Comparison of ENCODE assay signal across 1 cellular context in genomic region chr5:134458234-134458633, GRCh38.
TF ChIP-seq lines count a peak whose summit lies in the region.

No MANE protein-coding gene starts in this region.

TF ChIP-seq in HepG2, 621 proteins besides CTCF, POLR2A, EP300 and RAD21 (continued from another document):
- TF ChIP-seq, protein P1, sequence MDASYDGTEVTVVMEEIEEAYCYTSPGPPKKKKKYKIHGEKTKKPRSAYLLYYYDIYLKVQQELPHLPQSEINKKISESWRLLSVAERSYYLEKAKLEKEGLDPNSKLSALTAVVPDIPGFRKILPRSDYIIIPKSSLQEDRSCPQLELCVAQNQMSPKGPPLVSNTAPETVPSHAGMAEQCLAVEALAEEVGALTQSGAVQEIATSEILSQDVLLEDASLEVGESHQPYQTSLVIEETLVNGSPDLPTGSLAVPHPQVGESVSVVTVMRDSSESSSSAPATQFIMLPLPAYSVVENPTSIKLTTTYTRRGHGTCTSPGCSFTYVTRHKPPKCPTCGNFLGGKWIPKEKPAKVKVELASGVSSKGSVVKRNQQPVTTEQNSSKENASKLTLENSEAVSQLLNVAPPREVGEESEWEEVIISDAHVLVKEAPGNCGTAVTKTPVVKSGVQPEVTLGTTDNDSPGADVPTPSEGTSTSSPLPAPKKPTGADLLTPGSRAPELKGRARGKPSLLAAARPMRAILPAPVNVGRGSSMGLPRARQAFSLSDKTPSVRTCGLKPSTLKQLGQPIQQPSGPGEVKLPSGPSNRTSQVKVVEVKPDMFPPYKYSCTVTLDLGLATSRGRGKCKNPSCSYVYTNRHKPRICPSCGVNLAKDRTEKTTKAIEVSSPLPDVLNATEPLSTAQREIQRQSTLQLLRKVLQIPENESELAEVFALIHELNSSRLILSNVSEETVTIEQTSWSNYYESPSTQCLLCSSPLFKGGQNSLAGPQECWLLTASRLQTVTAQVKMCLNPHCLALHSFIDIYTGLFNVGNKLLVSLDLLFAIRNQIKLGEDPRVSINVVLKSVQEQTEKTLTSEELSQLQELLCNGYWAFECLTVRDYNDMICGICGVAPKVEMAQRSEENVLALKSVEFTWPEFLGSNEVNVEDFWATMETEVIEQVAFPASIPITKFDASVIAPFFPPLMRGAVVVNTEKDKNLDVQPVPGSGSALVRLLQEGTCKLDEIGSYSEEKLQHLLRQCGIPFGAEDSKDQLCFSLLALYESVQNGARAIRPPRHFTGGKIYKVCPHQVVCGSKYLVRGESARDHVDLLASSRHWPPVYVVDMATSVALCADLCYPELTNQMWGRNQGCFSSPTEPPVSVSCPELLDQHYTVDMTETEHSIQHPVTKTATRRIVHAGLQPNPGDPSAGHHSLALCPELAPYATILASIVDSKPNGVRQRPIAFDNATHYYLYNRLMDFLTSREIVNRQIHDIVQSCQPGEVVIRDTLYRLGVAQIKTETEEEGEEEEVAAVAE (CRISPR knock-in tag; IDR thresholded peaks at IDR 0.05; ENCODE audit: borderline replicate concordance) = no peak
- no peak for TF ChIP-seq TEAD3 (CRISPR knock-in tag; optimal IDR thresholded peaks at IDR 0.05; ENCODE audit: borderline replicate concordance)
- no peak for TF ChIP-seq MYNN (CRISPR knock-in tag; IDR thresholded peaks at IDR 0.05; ENCODE audit: low read depth)
- no peak for TF ChIP-seq ZNF879 (CRISPR knock-in tag; IDR thresholded peaks at IDR 0.05)
- no peak for TF ChIP-seq ELK4 (CRISPR knock-in tag; IDR thresholded peaks at IDR 0.05; ENCODE audit: borderline replicate concordance)
- no peak for TF ChIP-seq ZNF652 (CRISPR knock-in tag; IDR thresholded peaks at IDR 0.05; ENCODE audit: borderline replicate concordance, low read depth)
- TF ChIP-seq ZBTB42 (CRISPR knock-in tag; IDR thresholded peaks at IDR 0.05) = no peak
- no peak for TF ChIP-seq ZUFSP (CRISPR knock-in tag; IDR thresholded peaks at IDR 0.05; ENCODE audit: borderline replicate concordance)
- no peak for TF ChIP-seq ZNF549 (CRISPR knock-in tag; IDR thresholded peaks at IDR 0.05)
- TF ChIP-seq GABPA (IDR thresholded peaks at IDR 0.05; ENCODE audit: low read depth, low read length) = no peak
- TF ChIP-seq GABPA (CRISPR knock-in tag; IDR thresholded peaks at IDR 0.05; ENCODE audit: low read depth) = no peak
- TF ChIP-seq REPIN1 (CRISPR knock-in tag; IDR thresholded peaks at IDR 0.05; ENCODE audit: borderline replicate concordance, low read depth) = no peak
- no peak for TF ChIP-seq DMAP1 (CRISPR knock-in tag; IDR thresholded peaks at IDR 0.05)
- no peak for TF ChIP-seq GATAD2A (CRISPR knock-in tag; IDR thresholded peaks at IDR 0.05)
- no peak for TF ChIP-seq ZNF563 (CRISPR knock-in tag; IDR thresholded peaks at IDR 0.05)
- no peak for TF ChIP-seq DZIP1 (CRISPR knock-in tag; IDR thresholded peaks at IDR 0.05)
- no peak for TF ChIP-seq PHF20 (CRISPR knock-in tag; IDR thresholded peaks at IDR 0.05)
